In genomic region chr7:20466425-20467125, GRCh38 we compare ENCODE assay signal across 21 cellular contexts.
DNase-seq lines count a peak whose midpoint lies in the region; ATAC-seq, FAIRE-seq and TF ChIP-seq lines count a peak whose summit lies in the region.
"Had no signal": no experiment of that assay in that cellular context is flagged by ENCODE, and none has a peak within 500 bp of the region (broad histone marks: within the 10 kb centered on the region; RNA-seq: fewer than 3 reads in every experiment).

No MANE protein-coding gene starts in this region.

- no TSS peak for BruUV-seq in HepG2 (replicated peaks; lab: Mats Ljungman, UMichigan)

- H4K20me1 ChIP-seq in HepG2 (ENCODE audit: insufficient read depth, low read length) = no peaks in the 10 kb centered on the region
- H4K20me1 ChIP-seq: BLaER1 had no signal

- TF ChIP-seq CTCF in natural killer cell (IDR thresholded peaks at IDR 0.05) (no peak), adrenal gland (IDR thresholded peaks at IDR 0.05) (no peak), WERI-Rb-1 (IDR thresholded peaks at IDR 0.05; ENCODE audit: low read depth, low read length) (no peak), HepG2 (CRISPR knock-in tag; IDR thresholded peaks at IDR 0.05) (no peak)

- no peaks in the 10 kb centered on the region for H3K9me3 ChIP-seq in adrenal gland (replicated peaks in 1 of 3)
- no peaks in the 10 kb centered on the region for H3K9me3 ChIP-seq in WERI-Rb-1 (ENCODE audit: severe bottlenecking)
- H3K9me3 ChIP-seq in HepG2 (ENCODE audit: low read length) = no peaks in the 10 kb centered on the region
- H3K9me3 ChIP-seq: BLaER1 had no signal

- no peaks in the 10 kb centered on the region for H3K79me2 ChIP-seq in HepG2 (ENCODE audit: insufficient read depth, low read length)

- peaks cover 5 to 10% of the 10 kb centered on the region in 2 donors for H3K9me3 Mint-ChIP-seq in natural killer cell
- H3K9me3 Mint-ChIP-seq in natural killer cell treated with Interleukin-12 subunit alpha and Interleukin-12 subunit beta and Interleukin-15 and Interleukin-18, amount 100 ng/mL, for 72 hours = peaks cover 6% of the 10 kb centered on the region
- H3K9me3 Mint-ChIP-seq: activated naive CD8-positive, alpha-beta T cell treated with anti-CD3 and anti-CD28 coated beads for 36 hours; activated T-helper 1 cell treated with anti-CD3 and anti-CD28 coated beads, Interleukin-12 subunit alpha, Interleukin-12 subunit beta, Interleukin-2, Interleukin-4 antibody, amounts not matched to agents 30 ng/mL and 10 ng/mL and 1 ng/mL, durations not matched to agents 14 hours and 24 hours and 36 hours had no signal

- 25 to 49% (median 32%) methylated on average over 1 of the region's 1 CpG for WGBS in adrenal gland, 4 donors
- WGBS in HepG2 (ENCODE audit: low lambda C conversion rate) = 0% methylated on average over 1 of the region's 1 CpG

- no peaks in the 10 kb centered on the region for H3K36me3 Mint-ChIP-seq in natural killer cell
- H3K36me3 Mint-ChIP-seq in natural killer cell treated with Interleukin-12 subunit alpha and Interleukin-12 subunit beta and Interleukin-15 and Interleukin-18, amount 100 ng/mL, for 72 hours = peaks cover 4% of the 10 kb centered on the region
- H3K36me3 Mint-ChIP-seq: activated naive CD8-positive, alpha-beta T cell treated with anti-CD3 and anti-CD28 coated beads for 36 hours; brain; stimulated activated effector memory CD8-positive, alpha-beta T cell treated with anti-CD3 and anti-CD28 coated beads, Interleukin-12 subunit alpha, Interleukin-12 subunit beta, amount 100 ng/mL, for 72 hours; T-cell had no signal

- peak overlapping the region in 3 of 5 donors; percentile 3 to 64 (median 57) for H3K27ac ChIP-seq in adrenal gland
- H3K27ac ChIP-seq in WERI-Rb-1 = no peak overlapping the region
- no peak overlapping the region for H3K27ac ChIP-seq in HepG2 (ENCODE audit: extremely low read length, insufficient read depth, low read length)
- H3K27ac ChIP-seq: BLaER1, coronary artery had no signal

- H3K4me3 ChIP-seq in adrenal gland (no peak overlapping the region), WERI-Rb-1 (ENCODE audit: low read depth, low read length) (no peak overlapping the region), HepG2 (replicated peaks in 1 of 3; ENCODE audit: insufficient read depth in 1 of 3, low read depth in 2 of 3, low read length in 3 of 3) (no peak overlapping the region)
- H3K4me3 ChIP-seq: BLaER1, coronary artery had no signal

- H3K9ac ChIP-seq in HepG2 (ENCODE audit: insufficient read depth, low read depth, low read length) = no peak overlapping the region
- H3K9ac ChIP-seq: BLaER1 had no signal

- TF ChIP-seq RAD21 in HepG2 (CRISPR knock-in tag; IDR thresholded peaks at IDR 0.05) = no peak

- POLR2A ChIA-PET in HepG2 (lab: Yijun Ruan, JAX) = no interaction called here

- TF ChIP-seq EP300 in HepG2 (IDR thresholded peaks at IDR 0.05; ENCODE audit: low read depth in 2 of 2, low read length in 2 of 2) = no peak
- no peak for TF ChIP-seq EP300 in HepG2 (CRISPR knock-in tag; IDR thresholded peaks at IDR 0.05; ENCODE audit: borderline replicate concordance)

- no peak overlapping the region for H3K4me2 ChIP-seq in HepG2 (ENCODE audit: low read depth, low read length)
- H3K4me2 ChIP-seq: BLaER1 had no signal

- no peak for FAIRE-seq in HepG2 (lab: Jason Lieb, UNC)
- FAIRE-seq: D721Med had no signal

- no peaks in the 10 kb centered on the region for H3K27me3 ChIP-seq in adrenal gland
- no peaks in the 10 kb centered on the region for H3K27me3 ChIP-seq in WERI-Rb-1 (ENCODE audit: insufficient read depth, low read depth, severe bottlenecking)
- no peaks in the 10 kb centered on the region for H3K27me3 ChIP-seq in HepG2 (ENCODE audit: control insufficient read depth in 1 of 2, insufficient read depth in 2 of 2, low read length in 2 of 2)
- H3K27me3 ChIP-seq: BLaER1 had no signal

- no peak overlapping the region for H3K4me3 Mint-ChIP-seq in natural killer cell
- H3K4me3 Mint-ChIP-seq in natural killer cell treated with Interleukin-12 subunit alpha and Interleukin-12 subunit beta and Interleukin-15 and Interleukin-18, amount 100 ng/mL, for 72 hours = no peak overlapping the region
- H3K4me3 Mint-ChIP-seq: activated naive CD8-positive, alpha-beta T cell treated with anti-CD3 and anti-CD28 coated beads for 36 hours; activated T-helper 1 cell treated with anti-CD3 and anti-CD28 coated beads, Interleukin-12 subunit alpha, Interleukin-12 subunit beta, Interleukin-2, Interleukin-4 antibody, amounts not matched to agents 30 ng/mL and 10 ng/mL and 1 ng/mL, durations not matched to agents 14 hours and 24 hours and 36 hours; brain; stimulated activated effector memory CD8-positive, alpha-beta T cell treated with anti-CD3 and anti-CD28 coated beads, Interleukin-12 subunit alpha, Interleukin-12 subunit beta, amount 100 ng/mL, for 72 hours; T-cell had no signal

- no peak overlapping the region for H2AFZ ChIP-seq in HepG2 (ENCODE audit: low read length)

- CTCF ChIA-PET in HepG2 (lab: Yijun Ruan, JAX; ENCODE audit: low intra/inter-chr PET ratio, low total read pairs) = no interaction called here

- H3K27ac Mint-ChIP-seq in natural killer cell = no peak overlapping the region
- no peak overlapping the region for H3K27ac Mint-ChIP-seq in natural killer cell treated with Interleukin-12 subunit alpha and Interleukin-12 subunit beta and Interleukin-15 and Interleukin-18, amount 100 ng/mL, for 72 hours
- H3K27ac Mint-ChIP-seq: activated naive CD8-positive, alpha-beta T cell treated with anti-CD3 and anti-CD28 coated beads for 36 hours; activated T-helper 1 cell treated with anti-CD3 and anti-CD28 coated beads, Interleukin-12 subunit alpha, Interleukin-12 subunit beta, Interleukin-2, Interleukin-4 antibody, amounts not matched to agents 30 ng/mL and 10 ng/mL and 1 ng/mL, durations not matched to agents 14 hours and 24 hours and 36 hours; brain; stimulated activated effector memory CD8-positive, alpha-beta T cell treated with anti-CD3 and anti-CD28 coated beads, Interleukin-12 subunit alpha, Interleukin-12 subunit beta, amount 100 ng/mL, for 72 hours; T-cell had no signal

- intact Hi-C loops in natural killer cell (cut with micrococcal nuclease) = no loop called here
- intact Hi-C loops in adrenal gland (cut with DNase I) = no loop called here
- intact Hi-C loops in HepG2 (cut with micrococcal nuclease; ENCODE audit: unreplicated experiment) = no loop called here

- H3K4me1 Mint-ChIP-seq in natural killer cell = no peaks in the 10 kb centered on the region
- H3K4me1 Mint-ChIP-seq in natural killer cell treated with Interleukin-12 subunit alpha and Interleukin-12 subunit beta and Interleukin-15 and Interleukin-18, amount 100 ng/mL, for 72 hours (ENCODE audit: low read depth in 2 of 2) = no peaks in the 10 kb centered on the region
- H3K4me1 Mint-ChIP-seq: activated naive CD8-positive, alpha-beta T cell treated with anti-CD3 and anti-CD28 coated beads for 36 hours; brain; stimulated activated effector memory CD8-positive, alpha-beta T cell treated with anti-CD3 and anti-CD28 coated beads, Interleukin-12 subunit alpha, Interleukin-12 subunit beta, amount 100 ng/mL, for 72 hours; T-cell had no signal

- ATAC-seq in natural killer cell (peak in 2 of 3 donors; percentile 33 to 57), HG03469 (IDR thresholded peaks at IDR 0.05; ENCODE audit: unreplicated experiment) (peak; percentile 78), HepG2 (no peak)
- no peak for ATAC-seq in natural killer cell treated with Interleukin-12 subunit alpha and Interleukin-12 subunit beta and Interleukin-15 and Interleukin-18, amount 100 ng/mL, for 72 hours
- ATAC-seq: stimulated activated effector memory CD8-positive, alpha-beta T cell treated with anti-CD3 and anti-CD28 coated beads, Interleukin-12 subunit alpha, Interleukin-12 subunit beta, amount 100 ng/mL, for 72 hours; T-cell had no signal

- TF ChIP-seq POLR2A in adrenal gland (IDR thresholded peaks at IDR 0.05) (no peak), HepG2 (IDR thresholded peaks at IDR 0.05; ENCODE audit: insufficient read depth in 1 of 2, low read depth in 2 of 2, low read length in 2 of 2) (no peak)

- DNase-seq in natural killer cell = no peak
- DNase-seq in natural killer cell treated with Interleukin-12 subunit alpha and Interleukin-12 subunit beta and Interleukin-15 and Interleukin-18, amount 100 ng/mL, for 72 hours (ENCODE audit: low spot score) = no peak
- no peak for DNase-seq in adrenal gland
- no peak for DNase-seq in WERI-Rb-1
- no peak for DNase-seq in activated CD4-positive, alpha-beta T cell treated with anti-CD3 and anti-CD28 coated beads for 4 hours
- no peak for DNase-seq in iPS-NIHi7 (ENCODE audit: extremely low spot score)
- no peak for DNase-seq in HepG2 (ENCODE audit: low spot score)
- DNase-seq: 8988T; activated naive CD8-positive, alpha-beta T cell treated with anti-CD3 and anti-CD28 coated beads for 36 hours; HCEC 1CT; IMR-90; NCI-H2029; retina; T-cell had no signal

- H3K4me1 ChIP-seq in adrenal gland (replicated peaks in 1 of 2) (peaks cover 0 to 11% of the 10 kb centered on the region in 2 donors), HepG2 (ENCODE audit: insufficient read depth, low read length) (no peaks in the 10 kb centered on the region)
- H3K4me1 ChIP-seq: BLaER1 had no signal

- no peaks in the 10 kb centered on the region for H3K27me3 Mint-ChIP-seq in natural killer cell (ENCODE audit: low read depth in 2 of 2)
- H3K27me3 Mint-ChIP-seq in natural killer cell treated with Interleukin-12 subunit alpha and Interleukin-12 subunit beta and Interleukin-15 and Interleukin-18, amount 100 ng/mL, for 72 hours = no peaks in the 10 kb centered on the region
- H3K27me3 Mint-ChIP-seq: activated naive CD8-positive, alpha-beta T cell treated with anti-CD3 and anti-CD28 coated beads for 36 hours; T-cell had no signal

- in situ Hi-C loops in HepG2 (cut with HindIII; ENCODE audit: extremely low pct_ligation_motif_present, low pct_unique_long_range_greater_than_20kb) = no loop called here

- H3K36me3 ChIP-seq in adrenal gland (replicated peaks in 1 of 2) (no peaks in the 10 kb centered on the region), WERI-Rb-1 (no peaks in the 10 kb centered on the region), HepG2 (replicated peaks in 1 of 2; ENCODE audit: control insufficient read depth in 1 of 2, insufficient read depth in 2 of 2, low read length in 2 of 2) (no peaks in the 10 kb centered on the region)
- H3K36me3 ChIP-seq: BLaER1 had no signal

TF ChIP-seq in HepG2, 621 proteins besides CTCF, POLR2A, EP300 and RAD21 (continues in another document):
- TF ChIP-seq DRAP1 (CRISPR knock-in tag; IDR thresholded peaks at IDR 0.05) (no peak), CHD4 (IDR thresholded peaks at IDR 0.05; ENCODE audit: borderline replicate concordance, low read length) (no peak), JUNB (CRISPR knock-in tag; IDR thresholded peaks at IDR 0.05; ENCODE audit: borderline replicate concordance) (no peak), MED1 (CRISPR knock-in tag; IDR thresholded peaks at IDR 0.05) (no peak), MED13 (CRISPR knock-in tag; IDR thresholded peaks at IDR 0.05) (no peak), ATM (IDR thresholded peaks at IDR 0.05; ENCODE audit: borderline replicate concordance) (no peak)

Comparison
In these comparisons a context has a peak if more than half of its experiments do, and no peak if none do; other contexts are left out.
1. ATAC-seq: peak in natural killer cell (2 of 3) and HG03469 (single experiment); none in natural killer cell treated with Interleukin-12 subunit alpha and Interleukin-12 subunit beta and Interleukin-15 and Interleukin-18, amount 100 ng/mL, for 72 hours (0 of 2) and HepG2 (single experiment).
2. H3K27ac ChIP-seq: peak in adrenal gland (3 of 5); none in WERI-Rb-1 (single experiment) and HepG2 (single experiment).